10 cellular contexts compared by ENCODE assay signal in genomic region chr3:186110975-186111974, GRCh38. TPM values are rescaled to one million over a fixed set of nuclear protein-coding genes. Genes with fewer than 3 reads are reported as not detected.
DNase-seq lines count a peak whose midpoint lies in the region; ATAC-seq and TF ChIP-seq lines count a peak whose summit lies in the region.
"Had no signal": no experiment of that assay in that cellular context is flagged by ENCODE, and none has a peak within 500 bp of the region (broad histone marks: within the 10 kb centered on the region; RNA-seq: fewer than 3 reads in every experiment).

No MANE protein-coding gene starts in this region.

- H3K9ac ChIP-seq in BLaER1 (peak overlapping the region; percentile 80), iPS-15b (ENCODE audit: low read depth, low read length) (no peak overlapping the region)

- H3K27ac ChIP-seq in BLaER1, result peak overlapping the region; percentile 80
- no peak overlapping the region for H3K27ac ChIP-seq in RWPE1
- H3K27ac ChIP-seq in left ventricle myocardium inferior (replicated peaks), result no peak overlapping the region

- H3K27me3 ChIP-seq in BLaER1 (no peaks in the 10 kb centered on the region), iPS-15b (ENCODE audit: control insufficient read depth, insufficient read depth, low read length) (peaks cover 80% of the 10 kb centered on the region), left ventricle myocardium inferior (ENCODE audit: low read depth) (peaks cover 32% of the 10 kb centered on the region)

- no peaks in the 10 kb centered on the region for H3K9me3 Mint-ChIP-seq in T-cell

- H3K36me3 Mint-ChIP-seq in T-cell, result no peaks in the 10 kb centered on the region

- H3K4me3 Mint-ChIP-seq in T-cell, result peak overlapping the region; percentile 7 to 91 (median 28)

- H3K9me3 ChIP-seq in BLaER1 (no peaks in the 10 kb centered on the region), iPS-15b (ENCODE audit: control insufficient read depth, insufficient read depth, low read length) (no peaks in the 10 kb centered on the region), left ventricle myocardium inferior (replicated peaks) (no peaks in the 10 kb centered on the region)
- H3K9me3 ChIP-seq: stomach had no signal

- peak overlapping the region; percentile 97 for H3K4me2 ChIP-seq in BLaER1

- H3K4me1 Mint-ChIP-seq in T-cell, result peaks cover 37 to 42% (median 37%) of the 10 kb centered on the region in 3 donors

- H3K36me3 ChIP-seq in BLaER1 (no peaks in the 10 kb centered on the region), iPS-15b (ENCODE audit: control insufficient read depth, insufficient read depth, low read length) (no peaks in the 10 kb centered on the region), left ventricle myocardium inferior (no peaks in the 10 kb centered on the region)
- H3K36me3 ChIP-seq: stomach had no signal

- H4K20me1 ChIP-seq in BLaER1, result peaks cover 24% of the 10 kb centered on the region

- peaks cover 73 to 80% of the 10 kb centered on the region in 2 donors for H3K27me3 Mint-ChIP-seq in T-cell

- H3K27ac Mint-ChIP-seq in T-cell, result no peak overlapping the region

- TF ChIP-seq CTCF in GM10266 (IDR thresholded peaks at IDR 0.05; ENCODE audit: control insufficient read depth, insufficient read depth, low read depth, missing control alignments) (no peak), RWPE1 (conservative IDR thresholded peaks at IDR 0.05; ENCODE audit: low read depth) (no peak), left ventricle myocardium inferior (IDR thresholded peaks at IDR 0.05; ENCODE audit: borderline replicate concordance) (no peak)

- H3K4me3 ChIP-seq in BLaER1, result peak overlapping the region; percentile 69
- peak overlapping the region; percentile 74 for H3K4me3 ChIP-seq in iPS-15b (ENCODE audit: low read depth, low read length)
- H3K4me3 ChIP-seq in left ventricle myocardium inferior, result no peak overlapping the region

- POLR2A ChIA-PET in T-cell (lab: Charles Lee) (no interaction called here), RWPE1 (lab: Yijun Ruan, JAX; ENCODE audit: low non-redundant PET) (no interaction called here)

- CTCF ChIA-PET in T-cell (lab: Charles Lee) (no interaction called here), RWPE1 (lab: Yijun Ruan, JAX) (interaction anchor here (0.6 kb wide), 1 partner anchor 84 kb away, joined by 3 read pairs; no protein-coding TSS in a partner anchor)

- DNase-seq in GM10266 (ENCODE audit: extremely low spot score) (peak; percentile 46), T-cell (no peak), RWPE1 (ENCODE audit: low spot score) (no peak), left ventricle myocardium inferior (no peak)
- DNase-seq in effector CD4-positive, alpha-beta T cell, result no peak
- DNase-seq: stomach, SW 1271 had no signal

- ATAC-seq in T-cell (replicated peaks in 1 of 4), result no peak
- ATAC-seq in GM18861 (IDR thresholded peaks at IDR 0.05; ENCODE audit: unreplicated experiment), result no peak

- intact Hi-C loops in left ventricle myocardium inferior (cut with micrococcal nuclease), result no loop called here

- peaks cover 72% of the 10 kb centered on the region for H3K4me1 ChIP-seq in BLaER1
- peaks cover 9% of the 10 kb centered on the region for H3K4me1 ChIP-seq in iPS-15b (ENCODE audit: control insufficient read depth, insufficient read depth, low read length)
- peaks cover 34% of the 10 kb centered on the region for H3K4me1 ChIP-seq in left ventricle myocardium inferior

RNA-seq across cellular contexts. Expression of gene ETV5, which starts 2.4 kb away (rescaled TPM):
- total RNA-seq in T-cell, result under 1 TPM in 4 of 5 donors, not detected in 1; 0.32 to 0.93 (median 0.36) TPM
- total RNA-seq in left ventricle myocardium inferior, result 5.0 TPM
